In the genomic region with DNA sequence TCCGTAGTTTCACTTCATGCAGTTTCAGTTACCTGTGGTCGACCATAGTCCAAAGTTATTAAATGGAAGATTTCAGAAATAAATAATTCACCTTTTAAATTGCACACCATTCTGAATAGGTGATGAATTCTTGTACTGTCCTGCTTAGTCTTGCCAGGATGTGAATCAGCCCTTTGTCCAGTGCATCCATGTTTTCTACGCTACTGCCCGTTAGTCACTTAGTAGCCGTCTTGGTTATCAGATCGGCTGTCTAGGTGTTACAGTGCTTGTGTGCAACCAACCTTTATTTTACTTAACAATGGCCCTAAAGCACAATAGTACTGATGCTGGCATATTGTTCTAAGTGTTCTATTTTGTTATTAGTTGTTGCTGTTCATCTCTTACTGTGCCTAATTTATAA, we compare ENCODE assay signal across 35 cellular contexts.
"Had no signal": no experiment of that assay in that cellular context is flagged by ENCODE, and none has a peak within 500 bp of the region (broad histone marks: within the 10 kb centered on the region; RNA-seq: fewer than 3 reads in every experiment).

No MANE protein-coding gene starts in this region.

- H3K4me3 ChIP-seq: MG63, Peyer's patch had no signal

- H3K9me3 ChIP-seq: MG63, Peyer's patch had no signal

- H3K4me1 ChIP-seq: Peyer's patch had no signal

- H3K27me3 ChIP-seq: MG63, Peyer's patch had no signal

- H3K27ac ChIP-seq: Peyer's patch, VCaP had no signal

- H3K36me3 ChIP-seq: MG63, Peyer's patch had no signal

- ATAC-seq: activated CD8-positive, alpha-beta memory T cell treated with anti-CD3 and anti-CD28 coated beads, Interleukin-2, amount 10 ng/mL, durations not matched to agents 7 days and 5 days; activated naive CD8-positive, alpha-beta T cell treated with anti-CD3 and anti-CD28 coated beads, Interleukin-2, amount 50 U/mL, for 24 hours; PC-3; Right ventricle myocardium inferior; SK-N-SH treated with all-trans-retinoic acid at 6 μM for 48 hours; T-cell; T-helper 17 cell had no signal

- DNase-seq: activated B cell treated with CpG ODN at 0.5 μM for 24 hours; activated CD4-positive, alpha-beta memory T cell treated with anti-CD3 and anti-CD28 coated beads, Interleukin-2, amount 10 ng/mL, durations not matched to agents 7 days and 5 days; activated CD4-positive, alpha-beta T cell treated with anti-CD3 and anti-CD28 coated beads for 4 hours; activated CD4-positive, CD25-positive, alpha-beta regulatory T cell treated with anti-CD3 and anti-CD28 coated beads, Interleukin-2, amount 50 U/mL, for 72 hours; activated CD8-positive, alpha-beta memory T cell treated with anti-CD3 and anti-CD28 coated beads for 24 hours; activated CD8-positive, alpha-beta memory T cell treated with anti-CD3 and anti-CD28 coated beads, Interleukin-2, amount 10 ng/mL, durations not matched to agents 7 days and 5 days; activated CD8-positive, alpha-beta memory T cell treated with anti-CD3 and anti-CD28 coated beads, Interleukin-2, amount 50 U/mL, for 48 hours; activated effector memory CD4-positive, alpha-beta T cell treated with Interleukin-2 at 50 U/mL for 16 hours; activated naive CD4-positive, alpha-beta T cell treated with anti-CD3 and anti-CD28 coated beads, Interleukin-2, amount 10 ng/mL, durations not matched to agents 7 days and 5 days; activated naive CD8-positive, alpha-beta T cell treated with anti-CD3 and anti-CD28 coated beads, Interleukin-2, amount 50 U/mL, for 24 hours; activated T-cell treated with anti-CD3 and anti-CD28 coated beads, Interleukin-2, amount 50 U/mL, for 48 hours; aorta; central memory CD4-positive, alpha-beta T cell; Karpas-422; KBM-7; MG63; MV-4-11; NCI-H1092; NCI-H1436 treated with DMSO at 0.1 percent for 48 hours; NCI-H1694 treated with DMSO at 0.1 percent for 48 hours; NCI-H2029; NCI-H2171; NCI-H510A; NCI-H526; NCI-H748 treated with DMSO at 0.1 percent for 48 hours; NK-92 treated with Interleukin-12 subunit alpha and Interleukin-12 subunit beta, amount 100 ng/mL, for 24 hours; PC-3; Peyer's patch; RPMI8226; SIG-M5; T-cell; T-helper 17 cell had no signal
